1 cellular context compared by ENCODE assay signal in the genomic region with DNA sequence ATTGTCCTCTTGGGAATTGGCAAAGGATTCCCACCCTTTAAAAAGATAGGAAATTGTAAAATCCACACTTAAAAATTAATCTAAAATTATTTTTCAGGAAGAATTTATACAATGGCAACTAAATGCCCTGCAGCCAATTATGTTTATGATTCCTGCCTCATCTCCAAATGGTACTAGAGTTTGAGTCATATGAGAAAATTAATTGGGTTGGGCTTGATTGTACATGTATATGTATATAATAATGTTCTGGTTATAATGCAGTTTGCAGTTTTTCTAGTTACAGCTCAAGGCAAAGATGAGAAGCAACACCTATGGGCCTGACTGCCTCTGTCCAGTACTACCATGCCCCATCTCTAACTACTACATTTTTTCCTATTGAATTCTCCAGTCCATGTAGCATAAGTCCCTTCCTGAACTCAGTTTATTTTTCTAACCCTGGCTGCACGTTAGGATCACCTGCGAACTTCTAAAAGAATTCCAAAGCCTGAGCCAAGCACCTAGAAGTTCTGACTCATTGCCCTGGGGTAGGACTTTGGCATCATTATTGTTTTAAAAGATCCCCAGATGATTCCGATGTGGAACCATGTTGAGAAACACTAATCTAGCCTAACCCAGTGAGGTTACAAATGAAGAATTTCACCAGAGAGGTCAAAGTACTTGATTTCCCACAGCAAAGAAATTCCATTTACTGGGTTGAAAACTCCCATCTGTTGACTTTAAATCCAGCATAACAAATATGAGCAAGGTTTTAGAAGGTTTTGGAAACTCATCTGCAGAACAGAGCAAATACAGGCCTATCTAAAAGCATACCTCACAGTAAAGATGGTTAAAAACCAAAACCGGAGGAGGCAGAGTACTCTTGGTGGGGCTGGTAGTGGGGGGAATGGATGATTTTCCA.
TF ChIP-seq lines count a peak whose summit lies in the region.

No MANE protein-coding gene starts in this region.

TF ChIP-seq in GM23338, 12 proteins besides CTCF, POLR2A, EP300 and RAD21 (continued from another document):
- TF ChIP-seq, protein P1, sequence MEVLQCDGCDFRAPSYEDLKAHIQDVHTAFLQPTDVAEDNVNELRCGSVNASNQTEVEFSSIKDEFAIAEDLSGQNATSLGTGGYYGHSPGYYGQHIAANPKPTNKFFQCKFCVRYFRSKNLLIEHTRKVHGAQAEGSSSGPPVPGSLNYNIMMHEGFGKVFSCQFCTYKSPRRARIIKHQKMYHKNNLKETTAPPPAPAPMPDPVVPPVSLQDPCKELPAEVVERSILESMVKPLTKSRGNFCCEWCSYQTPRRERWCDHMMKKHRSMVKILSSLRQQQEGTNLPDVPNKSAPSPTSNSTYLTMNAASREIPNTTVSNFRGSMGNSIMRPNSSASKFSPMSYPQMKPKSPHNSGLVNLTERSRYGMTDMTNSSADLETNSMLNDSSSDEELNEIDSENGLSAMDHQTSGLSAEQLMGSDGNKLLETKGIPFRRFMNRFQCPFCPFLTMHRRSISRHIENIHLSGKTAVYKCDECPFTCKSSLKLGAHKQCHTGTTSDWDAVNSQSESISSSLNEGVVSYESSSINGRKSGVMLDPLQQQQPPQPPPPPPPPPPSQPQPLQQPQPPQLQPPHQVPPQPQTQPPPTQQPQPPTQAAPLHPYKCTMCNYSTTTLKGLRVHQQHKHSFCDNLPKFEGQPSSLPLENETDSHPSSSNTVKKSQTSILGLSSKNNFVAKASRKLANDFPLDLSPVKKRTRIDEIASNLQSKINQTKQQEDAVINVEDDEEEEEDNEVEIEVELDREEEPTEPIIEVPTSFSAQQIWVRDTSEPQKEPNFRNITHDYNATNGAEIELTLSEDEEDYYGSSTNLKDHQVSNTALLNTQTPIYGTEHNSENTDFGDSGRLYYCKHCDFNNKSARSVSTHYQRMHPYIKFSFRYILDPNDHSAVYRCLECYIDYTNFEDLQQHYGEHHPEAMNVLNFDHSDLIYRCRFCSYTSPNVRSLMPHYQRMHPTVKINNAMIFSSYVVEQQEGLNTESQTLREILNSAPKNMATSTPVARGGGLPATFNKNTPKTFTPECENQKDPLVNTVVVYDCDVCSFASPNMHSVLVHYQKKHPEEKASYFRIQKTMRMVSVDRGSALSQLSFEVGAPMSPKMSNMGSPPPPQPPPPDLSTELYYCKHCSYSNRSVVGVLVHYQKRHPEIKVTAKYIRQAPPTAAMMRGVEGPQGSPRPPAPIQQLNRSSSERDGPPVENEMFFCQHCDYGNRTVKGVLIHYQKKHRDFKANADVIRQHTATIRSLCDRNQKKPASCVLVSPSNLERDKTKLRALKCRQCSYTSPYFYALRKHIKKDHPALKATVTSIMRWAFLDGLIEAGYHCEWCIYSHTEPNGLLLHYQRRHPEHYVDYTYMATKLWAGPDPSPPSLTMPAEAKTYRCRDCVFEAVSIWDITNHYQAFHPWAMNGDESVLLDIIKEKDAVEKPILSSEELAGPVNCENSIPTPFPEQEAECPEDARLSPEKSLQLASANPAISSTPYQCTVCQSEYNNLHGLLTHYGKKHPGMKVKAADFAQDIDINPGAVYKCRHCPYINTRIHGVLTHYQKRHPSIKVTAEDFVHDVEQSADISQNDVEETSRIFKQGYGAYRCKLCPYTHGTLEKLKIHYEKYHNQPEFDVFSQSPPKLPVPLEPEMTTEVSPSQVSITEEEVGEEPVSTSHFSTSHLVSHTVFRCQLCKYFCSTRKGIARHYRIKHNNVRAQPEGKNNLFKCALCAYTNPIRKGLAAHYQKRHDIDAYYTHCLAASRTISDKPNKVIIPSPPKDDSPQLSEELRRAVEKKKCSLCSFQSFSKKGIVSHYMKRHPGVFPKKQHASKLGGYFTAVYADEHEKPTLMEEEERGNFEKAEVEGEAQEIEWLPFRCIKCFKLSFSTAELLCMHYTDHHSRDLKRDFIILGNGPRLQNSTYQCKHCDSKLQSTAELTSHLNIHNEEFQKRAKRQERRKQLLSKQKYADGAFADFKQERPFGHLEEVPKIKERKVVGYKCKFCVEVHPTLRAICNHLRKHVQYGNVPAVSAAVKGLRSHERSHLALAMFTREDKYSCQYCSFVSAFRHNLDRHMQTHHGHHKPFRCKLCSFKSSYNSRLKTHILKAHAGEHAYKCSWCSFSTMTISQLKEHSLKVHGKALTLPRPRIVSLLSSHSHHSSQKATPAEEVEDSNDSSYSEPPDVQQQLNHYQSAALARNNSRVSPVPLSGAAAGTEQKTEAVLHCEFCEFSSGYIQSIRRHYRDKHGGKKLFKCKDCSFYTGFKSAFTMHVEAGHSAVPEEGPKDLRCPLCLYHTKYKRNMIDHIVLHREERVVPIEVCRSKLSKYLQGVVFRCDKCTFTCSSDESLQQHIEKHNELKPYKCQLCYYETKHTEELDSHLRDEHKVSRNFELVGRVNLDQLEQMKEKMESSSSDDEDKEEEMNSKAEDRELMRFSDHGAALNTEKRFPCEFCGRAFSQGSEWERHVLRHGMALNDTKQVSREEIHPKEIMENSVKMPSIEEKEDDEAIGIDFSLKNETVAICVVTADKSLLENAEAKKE (CRISPR knock-in tag; IDR thresholded peaks at IDR 0.05) = no peak
- TF ChIP-seq, protein P2, sequence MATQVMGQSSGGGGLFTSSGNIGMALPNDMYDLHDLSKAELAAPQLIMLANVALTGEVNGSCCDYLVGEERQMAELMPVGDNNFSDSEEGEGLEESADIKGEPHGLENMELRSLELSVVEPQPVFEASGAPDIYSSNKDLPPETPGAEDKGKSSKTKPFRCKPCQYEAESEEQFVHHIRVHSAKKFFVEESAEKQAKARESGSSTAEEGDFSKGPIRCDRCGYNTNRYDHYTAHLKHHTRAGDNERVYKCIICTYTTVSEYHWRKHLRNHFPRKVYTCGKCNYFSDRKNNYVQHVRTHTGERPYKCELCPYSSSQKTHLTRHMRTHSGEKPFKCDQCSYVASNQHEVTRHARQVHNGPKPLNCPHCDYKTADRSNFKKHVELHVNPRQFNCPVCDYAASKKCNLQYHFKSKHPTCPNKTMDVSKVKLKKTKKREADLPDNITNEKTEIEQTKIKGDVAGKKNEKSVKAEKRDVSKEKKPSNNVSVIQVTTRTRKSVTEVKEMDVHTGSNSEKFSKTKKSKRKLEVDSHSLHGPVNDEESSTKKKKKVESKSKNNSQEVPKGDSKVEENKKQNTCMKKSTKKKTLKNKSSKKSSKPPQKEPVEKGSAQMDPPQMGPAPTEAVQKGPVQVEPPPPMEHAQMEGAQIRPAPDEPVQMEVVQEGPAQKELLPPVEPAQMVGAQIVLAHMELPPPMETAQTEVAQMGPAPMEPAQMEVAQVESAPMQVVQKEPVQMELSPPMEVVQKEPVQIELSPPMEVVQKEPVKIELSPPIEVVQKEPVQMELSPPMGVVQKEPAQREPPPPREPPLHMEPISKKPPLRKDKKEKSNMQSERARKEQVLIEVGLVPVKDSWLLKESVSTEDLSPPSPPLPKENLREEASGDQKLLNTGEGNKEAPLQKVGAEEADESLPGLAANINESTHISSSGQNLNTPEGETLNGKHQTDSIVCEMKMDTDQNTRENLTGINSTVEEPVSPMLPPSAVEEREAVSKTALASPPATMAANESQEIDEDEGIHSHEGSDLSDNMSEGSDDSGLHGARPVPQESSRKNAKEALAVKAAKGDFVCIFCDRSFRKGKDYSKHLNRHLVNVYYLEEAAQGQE (IDR thresholded peaks at IDR 0.05; ENCODE audit: unreplicated experiment) = no peak
- TF ChIP-seq, protein P3, sequence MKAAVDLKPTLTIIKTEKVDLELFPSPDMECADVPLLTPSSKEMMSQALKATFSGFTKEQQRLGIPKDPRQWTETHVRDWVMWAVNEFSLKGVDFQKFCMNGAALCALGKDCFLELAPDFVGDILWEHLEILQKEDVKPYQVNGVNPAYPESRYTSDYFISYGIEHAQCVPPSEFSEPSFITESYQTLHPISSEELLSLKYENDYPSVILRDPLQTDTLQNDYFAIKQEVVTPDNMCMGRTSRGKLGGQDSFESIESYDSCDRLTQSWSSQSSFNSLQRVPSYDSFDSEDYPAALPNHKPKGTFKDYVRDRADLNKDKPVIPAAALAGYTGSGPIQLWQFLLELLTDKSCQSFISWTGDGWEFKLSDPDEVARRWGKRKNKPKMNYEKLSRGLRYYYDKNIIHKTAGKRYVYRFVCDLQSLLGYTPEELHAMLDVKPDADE (IDR thresholded peaks at IDR 0.05) = no peak
